ENCODE assay signal across 2 cellular contexts in the genomic region with DNA sequence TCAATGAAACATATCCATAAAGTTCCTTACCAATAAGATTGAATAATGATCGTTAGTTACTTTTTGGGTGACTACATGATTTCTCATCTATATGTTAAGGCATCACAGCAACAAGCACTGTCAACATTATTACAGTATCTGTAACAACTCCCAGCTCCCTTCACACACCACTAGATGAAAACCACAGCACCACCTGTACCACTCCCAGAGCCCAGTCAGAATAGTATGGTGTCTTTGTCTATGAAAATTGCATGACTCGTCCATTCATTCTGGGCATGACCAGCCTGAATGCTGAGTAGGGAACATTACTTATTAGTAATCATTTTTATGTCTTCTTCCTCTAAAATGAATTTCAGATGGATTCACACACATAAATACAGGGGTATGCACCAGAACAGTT.
TF ChIP-seq lines count a peak whose summit lies in the region.

No MANE protein-coding gene starts in this region.

TF ChIP-seq in SK-N-SH, 30 proteins besides CTCF, POLR2A, EP300 and RAD21 (continued from another document):
- TF ChIP-seq, protein P1, sequence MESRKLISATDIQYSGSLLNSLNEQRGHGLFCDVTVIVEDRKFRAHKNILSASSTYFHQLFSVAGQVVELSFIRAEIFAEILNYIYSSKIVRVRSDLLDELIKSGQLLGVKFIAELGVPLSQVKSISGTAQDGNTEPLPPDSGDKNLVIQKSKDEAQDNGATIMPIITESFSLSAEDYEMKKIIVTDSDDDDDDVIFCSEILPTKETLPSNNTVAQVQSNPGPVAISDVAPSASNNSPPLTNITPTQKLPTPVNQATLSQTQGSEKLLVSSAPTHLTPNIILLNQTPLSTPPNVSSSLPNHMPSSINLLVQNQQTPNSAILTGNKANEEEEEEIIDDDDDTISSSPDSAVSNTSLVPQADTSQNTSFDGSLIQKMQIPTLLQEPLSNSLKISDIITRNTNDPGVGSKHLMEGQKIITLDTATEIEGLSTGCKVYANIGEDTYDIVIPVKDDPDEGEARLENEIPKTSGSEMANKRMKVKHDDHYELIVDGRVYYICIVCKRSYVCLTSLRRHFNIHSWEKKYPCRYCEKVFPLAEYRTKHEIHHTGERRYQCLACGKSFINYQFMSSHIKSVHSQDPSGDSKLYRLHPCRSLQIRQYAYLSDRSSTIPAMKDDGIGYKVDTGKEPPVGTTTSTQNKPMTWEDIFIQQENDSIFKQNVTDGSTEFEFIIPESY (IDR thresholded peaks at IDR 0.05; ENCODE audit: borderline replicate concordance, low read depth), result no peak
- TF ChIP-seq MEF2A (IDR thresholded peaks at IDR 0.05; ENCODE audit: borderline replicate concordance, low read depth) (no peak), SMC3 (IDR thresholded peaks at IDR 0.05; ENCODE audit: low read depth, low read length) (no peak)
TF ChIP-seq in SK-N-SH: peak in this region for 2.

TF ChIP-seq in SK-N-SH treated with all-trans-retinoic acid at 6 μM for 48 hours, 23 proteins besides CTCF, POLR2A, EP300 and RAD21 (continued from another document):
- TF ChIP-seq, protein P2, sequence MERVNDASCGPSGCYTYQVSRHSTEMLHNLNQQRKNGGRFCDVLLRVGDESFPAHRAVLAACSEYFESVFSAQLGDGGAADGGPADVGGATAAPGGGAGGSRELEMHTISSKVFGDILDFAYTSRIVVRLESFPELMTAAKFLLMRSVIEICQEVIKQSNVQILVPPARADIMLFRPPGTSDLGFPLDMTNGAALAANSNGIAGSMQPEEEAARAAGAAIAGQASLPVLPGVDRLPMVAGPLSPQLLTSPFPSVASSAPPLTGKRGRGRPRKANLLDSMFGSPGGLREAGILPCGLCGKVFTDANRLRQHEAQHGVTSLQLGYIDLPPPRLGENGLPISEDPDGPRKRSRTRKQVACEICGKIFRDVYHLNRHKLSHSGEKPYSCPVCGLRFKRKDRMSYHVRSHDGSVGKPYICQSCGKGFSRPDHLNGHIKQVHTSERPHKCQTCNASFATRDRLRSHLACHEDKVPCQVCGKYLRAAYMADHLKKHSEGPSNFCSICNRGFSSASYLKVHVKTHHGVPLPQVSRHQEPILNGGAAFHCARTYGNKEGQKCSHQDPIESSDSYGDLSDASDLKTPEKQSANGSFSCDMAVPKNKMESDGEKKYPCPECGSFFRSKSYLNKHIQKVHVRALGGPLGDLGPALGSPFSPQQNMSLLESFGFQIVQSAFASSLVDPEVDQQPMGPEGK (CRISPR knock-in tag; IDR thresholded peaks at IDR 0.05; ENCODE audit: borderline replicate concordance), result no peak
